In the genomic region with DNA sequence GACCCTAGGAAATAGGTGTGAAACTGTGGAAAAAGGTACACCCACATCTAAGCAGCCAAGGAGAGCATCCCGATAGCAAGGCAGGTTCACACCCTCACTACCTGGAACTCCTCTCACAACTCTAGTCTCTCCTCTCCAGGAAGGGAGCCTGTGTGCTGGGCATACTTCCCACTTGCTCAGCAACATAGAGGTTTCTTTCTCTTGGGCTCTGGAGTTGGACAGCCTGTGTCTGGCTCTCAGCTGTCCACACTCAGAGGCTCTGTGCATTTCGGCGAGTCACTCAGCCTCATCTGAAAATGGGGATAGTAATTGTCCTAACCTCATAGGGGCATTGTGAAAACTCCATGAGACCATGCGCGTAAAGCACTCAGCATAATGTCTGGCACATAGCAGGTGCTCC, we compare ENCODE assay signal across 33 cellular contexts. TPM values are rescaled to one million over a fixed set of nuclear protein-coding genes. Genes with fewer than 3 reads are reported as not detected.
"Had no signal": no experiment of that assay in that cellular context is flagged by ENCODE, and none has a peak within 500 bp of the region (broad histone marks: within the 10 kb centered on the region; RNA-seq: fewer than 3 reads in every experiment).

No MANE protein-coding gene starts in this region.

- H3K36me3 ChIP-seq: ascending aorta, breast epithelium, cardiac muscle cell, gastroesophageal sphincter had no signal

- H3K27ac Mint-ChIP-seq: activated CD4-positive, alpha-beta memory T cell treated with anti-CD3 and anti-CD28 coated beads for 36 hours; activated CD4-positive, alpha-beta T cell treated with anti-CD3 and anti-CD28 coated beads for 36 hours; activated CD4-positive, alpha-beta T cell treated with anti-CD3 and anti-CD28 coated beads, Interleukin-2, amount 10 ng/mL, durations not matched to agents 24 days and 14 days; activated CD8-positive, alpha-beta memory T cell treated with anti-CD3 and anti-CD28 coated beads, Interleukin-2, amount 10 ng/mL, durations not matched to agents 7 days and 5 days; activated CD8-positive, alpha-beta T cell treated with anti-CD3 and anti-CD28 coated beads, Interleukin-2, amount 10 ng/mL, durations not matched to agents 7 days and 5 days; activated naive CD4-positive, alpha-beta T cell treated with anti-CD3 and anti-CD28 coated beads, Interleukin-2, amount 10 ng/mL, durations not matched to agents 7 days and 5 days; activated naive CD4-positive, alpha-beta T cell treated with anti-CD3 and anti-CD28 coated beads, Interleukin-2, amount 50 U/mL, for 72 hours; activated naive CD8-positive, alpha-beta T cell treated with anti-CD3 and anti-CD28 coated beads, Interleukin-2, amount 10 ng/mL, durations not matched to agents 7 days and 5 days; activated T-cell treated with anti-CD3 and anti-CD28 coated beads, Interleukin-2, amount 50 U/mL, for 24 hours; activated T-cell treated with anti-CD3 and anti-CD28 coated beads, Interleukin-2, amount 50 U/mL, for 72 hours; dendritic cell treated with granulocyte-macrophage colony-stimulating factor and Interleukin-4, amounts not matched to agents 40 ng/mL and 50 ng/mL, for 4 days; endodermal cell had no signal

- H3K27ac ChIP-seq: ascending aorta, breast epithelium, cardiac muscle cell, coronary artery, dorsolateral prefrontal cortex, gastroesophageal sphincter had no signal

- H3K9me3 ChIP-seq: ascending aorta, breast epithelium, gastroesophageal sphincter had no signal

- H3K27me3 ChIP-seq: ascending aorta, breast epithelium, cardiac muscle cell, dorsolateral prefrontal cortex had no signal

- H3K9me3 Mint-ChIP-seq: activated CD4-positive, alpha-beta memory T cell treated with anti-CD3 and anti-CD28 coated beads for 36 hours; activated CD4-positive, alpha-beta T cell treated with anti-CD3 and anti-CD28 coated beads, Interleukin-2, amount 10 ng/mL, durations not matched to agents 24 days and 14 days; activated naive CD4-positive, alpha-beta T cell treated with anti-CD3 and anti-CD28 coated beads, Interleukin-2, amount 10 ng/mL, durations not matched to agents 7 days and 5 days; activated naive CD4-positive, alpha-beta T cell treated with anti-CD3 and anti-CD28 coated beads, Interleukin-2, amount 50 U/mL, for 72 hours; activated naive CD8-positive, alpha-beta T cell treated with anti-CD3 and anti-CD28 coated beads, Interleukin-2, amount 10 ng/mL, durations not matched to agents 7 days and 5 days; activated T-cell treated with anti-CD3 and anti-CD28 coated beads, Interleukin-2, amount 50 U/mL, for 24 hours; activated T-cell treated with anti-CD3 and anti-CD28 coated beads, Interleukin-2, amount 50 U/mL, for 72 hours; central memory CD8-positive, alpha-beta T cell; dendritic cell treated with granulocyte-macrophage colony-stimulating factor and Interleukin-4, amounts not matched to agents 40 ng/mL and 50 ng/mL, for 4 days; endodermal cell had no signal

- H3K36me3 Mint-ChIP-seq: activated CD4-positive, alpha-beta memory T cell treated with anti-CD3 and anti-CD28 coated beads for 36 hours; activated CD8-positive, alpha-beta memory T cell treated with anti-CD3 and anti-CD28 coated beads, Interleukin-2, amount 10 ng/mL, durations not matched to agents 7 days and 5 days; activated naive CD4-positive, alpha-beta T cell treated with anti-CD3 and anti-CD28 coated beads, Interleukin-2, amount 10 ng/mL, durations not matched to agents 7 days and 5 days; activated naive CD4-positive, alpha-beta T cell treated with anti-CD3 and anti-CD28 coated beads, Interleukin-2, amount 50 U/mL, for 72 hours; activated naive CD8-positive, alpha-beta T cell treated with anti-CD3 and anti-CD28 coated beads, Interleukin-2, amount 10 ng/mL, durations not matched to agents 7 days and 5 days; brain had no signal

- H3K4me1 ChIP-seq: ascending aorta, breast epithelium, gastroesophageal sphincter had no signal

- DNase-seq: activated CD4-positive, alpha-beta memory T cell treated with anti-CD3 and anti-CD28 coated beads for 36 hours; activated CD4-positive, alpha-beta T cell treated with anti-CD3 and anti-CD28 coated beads for 36 hours; activated CD4-positive, alpha-beta T cell treated with anti-CD3 and anti-CD28 coated beads, Interleukin-2, amount 10 ng/mL, durations not matched to agents 24 days and 14 days; activated CD4-positive, CD25-positive, alpha-beta regulatory T cell; activated CD4-positive, CD25-positive, alpha-beta regulatory T cell treated with anti-CD3 and anti-CD28 coated beads, Interleukin-2, amount 50 U/mL, for 72 hours; activated CD8-positive, alpha-beta memory T cell treated with anti-CD3 and anti-CD28 coated beads, Interleukin-2, amount 10 ng/mL, durations not matched to agents 7 days and 5 days; activated CD8-positive, alpha-beta memory T cell treated with anti-CD3 and anti-CD28 coated beads, Interleukin-2, amount 50 U/mL, for 4 hours; activated CD8-positive, alpha-beta T cell treated with anti-CD3 and anti-CD28 coated beads, Interleukin-2, amount 10 ng/mL, durations not matched to agents 7 days and 5 days; activated gamma-delta T cell; activated naive CD4-positive, alpha-beta T cell; activated naive CD4-positive, alpha-beta T cell treated with anti-CD3 and anti-CD28 coated beads, Interleukin-2, amount 10 ng/mL, durations not matched to agents 7 days and 5 days; activated naive CD8-positive, alpha-beta T cell treated with anti-CD3 and anti-CD28 coated beads, Interleukin-2, amount 10 ng/mL, durations not matched to agents 7 days and 5 days; activated T-cell treated with anti-CD3 and anti-CD28 coated beads, Interleukin-2, amount 50 U/mL, for 24 hours; activated T-cell treated with anti-CD3 and anti-CD28 coated beads, Interleukin-2, amount 50 U/mL, for 72 hours; dorsolateral prefrontal cortex; effector memory CD4-positive, alpha-beta T cell; endodermal cell; foreskin melanocyte; T-helper 2 cell had no signal

- ATAC-seq: activated CD4-positive, alpha-beta T cell treated with anti-CD3 and anti-CD28 coated beads for 36 hours; activated CD8-positive, alpha-beta memory T cell treated with anti-CD3 and anti-CD28 coated beads, Interleukin-2, amount 10 ng/mL, durations not matched to agents 7 days and 5 days; activated CD8-positive, alpha-beta T cell treated with anti-CD3 and anti-CD28 coated beads, Interleukin-2, amount 10 ng/mL, durations not matched to agents 7 days and 5 days; activated naive CD4-positive, alpha-beta T cell treated with anti-CD3 and anti-CD28 coated beads, Interleukin-2, amount 50 U/mL, for 72 hours; activated T-cell treated with anti-CD3 and anti-CD28 coated beads, Interleukin-2, amount 50 U/mL, for 72 hours; esophagus mucosa; gastroesophageal sphincter had no signal

- H3K4me1 Mint-ChIP-seq: activated CD4-positive, alpha-beta T cell treated with anti-CD3 and anti-CD28 coated beads for 36 hours; activated CD4-positive, alpha-beta T cell treated with anti-CD3 and anti-CD28 coated beads, Interleukin-2, amount 10 ng/mL, durations not matched to agents 24 days and 14 days; activated CD8-positive, alpha-beta memory T cell treated with anti-CD3 and anti-CD28 coated beads, Interleukin-2, amount 10 ng/mL, durations not matched to agents 7 days and 5 days; activated naive CD4-positive, alpha-beta T cell treated with anti-CD3 and anti-CD28 coated beads, Interleukin-2, amount 10 ng/mL, durations not matched to agents 7 days and 5 days; activated naive CD8-positive, alpha-beta T cell treated with anti-CD3 and anti-CD28 coated beads, Interleukin-2, amount 10 ng/mL, durations not matched to agents 7 days and 5 days; central memory CD8-positive, alpha-beta T cell had no signal

- H3K4me3 ChIP-seq: ascending aorta, breast epithelium, cardiac muscle cell, coronary artery, dorsolateral prefrontal cortex, gastroesophageal sphincter had no signal

- H3K4me3 Mint-ChIP-seq: activated CD4-positive, alpha-beta memory T cell treated with anti-CD3 and anti-CD28 coated beads for 36 hours; activated CD4-positive, alpha-beta T cell treated with anti-CD3 and anti-CD28 coated beads for 36 hours; activated CD4-positive, alpha-beta T cell treated with anti-CD3 and anti-CD28 coated beads, Interleukin-2, amount 10 ng/mL, durations not matched to agents 24 days and 14 days; activated CD8-positive, alpha-beta memory T cell treated with anti-CD3 and anti-CD28 coated beads, Interleukin-2, amount 10 ng/mL, durations not matched to agents 7 days and 5 days; activated CD8-positive, alpha-beta T cell treated with anti-CD3 and anti-CD28 coated beads, Interleukin-2, amount 10 ng/mL, durations not matched to agents 7 days and 5 days; activated naive CD4-positive, alpha-beta T cell treated with anti-CD3 and anti-CD28 coated beads, Interleukin-2, amount 10 ng/mL, durations not matched to agents 7 days and 5 days; activated naive CD8-positive, alpha-beta T cell treated with anti-CD3 and anti-CD28 coated beads, Interleukin-2, amount 10 ng/mL, durations not matched to agents 7 days and 5 days; activated T-cell treated with anti-CD3 and anti-CD28 coated beads, Interleukin-2, amount 50 U/mL, for 24 hours; activated T-cell treated with anti-CD3 and anti-CD28 coated beads, Interleukin-2, amount 50 U/mL, for 72 hours; brain; central memory CD8-positive, alpha-beta T cell; dendritic cell treated with granulocyte-macrophage colony-stimulating factor and Interleukin-4, amounts not matched to agents 40 ng/mL and 50 ng/mL, for 4 days; endodermal cell had no signal

RNA-seq across cellular contexts. Expression of a gene that starts 29.6 kb away (rescaled TPM):
- total RNA-seq: activated CD4-positive, alpha-beta memory T cell treated with anti-CD3 and anti-CD28 coated beads for 36 hours; activated CD4-positive, alpha-beta T cell treated with anti-CD3 and anti-CD28 coated beads for 36 hours; activated CD4-positive, alpha-beta T cell treated with anti-CD3 and anti-CD28 coated beads, Interleukin-2, amount 10 ng/mL, durations not matched to agents 24 days and 14 days; activated CD8-positive, alpha-beta memory T cell treated with anti-CD3 and anti-CD28 coated beads for 36 hours; activated CD8-positive, alpha-beta memory T cell treated with anti-CD3 and anti-CD28 coated beads, Interleukin-2, amount 10 ng/mL, durations not matched to agents 7 days and 5 days; activated CD8-positive, alpha-beta T cell treated with anti-CD3 and anti-CD28 coated beads, Interleukin-2, amount 10 ng/mL, durations not matched to agents 7 days and 5 days; activated naive CD8-positive, alpha-beta T cell treated with anti-CD3 and anti-CD28 coated beads, Interleukin-2, amount 10 ng/mL, durations not matched to agents 7 days and 5 days; ascending aorta; epithelial cell of proximal tubule; esophagus mucosa; fibroblast of villous mesenchyme; T-helper 1 cell treated with Interleukin-12 subunit alpha and Interleukin-12 subunit beta and Interleukin-4 antibody, amounts not matched to agents 30 ng/mL and 1 ng/mL, for 36 hours had no signal
